ENCODE assay signal across 1 cellular context in the genomic region with DNA sequence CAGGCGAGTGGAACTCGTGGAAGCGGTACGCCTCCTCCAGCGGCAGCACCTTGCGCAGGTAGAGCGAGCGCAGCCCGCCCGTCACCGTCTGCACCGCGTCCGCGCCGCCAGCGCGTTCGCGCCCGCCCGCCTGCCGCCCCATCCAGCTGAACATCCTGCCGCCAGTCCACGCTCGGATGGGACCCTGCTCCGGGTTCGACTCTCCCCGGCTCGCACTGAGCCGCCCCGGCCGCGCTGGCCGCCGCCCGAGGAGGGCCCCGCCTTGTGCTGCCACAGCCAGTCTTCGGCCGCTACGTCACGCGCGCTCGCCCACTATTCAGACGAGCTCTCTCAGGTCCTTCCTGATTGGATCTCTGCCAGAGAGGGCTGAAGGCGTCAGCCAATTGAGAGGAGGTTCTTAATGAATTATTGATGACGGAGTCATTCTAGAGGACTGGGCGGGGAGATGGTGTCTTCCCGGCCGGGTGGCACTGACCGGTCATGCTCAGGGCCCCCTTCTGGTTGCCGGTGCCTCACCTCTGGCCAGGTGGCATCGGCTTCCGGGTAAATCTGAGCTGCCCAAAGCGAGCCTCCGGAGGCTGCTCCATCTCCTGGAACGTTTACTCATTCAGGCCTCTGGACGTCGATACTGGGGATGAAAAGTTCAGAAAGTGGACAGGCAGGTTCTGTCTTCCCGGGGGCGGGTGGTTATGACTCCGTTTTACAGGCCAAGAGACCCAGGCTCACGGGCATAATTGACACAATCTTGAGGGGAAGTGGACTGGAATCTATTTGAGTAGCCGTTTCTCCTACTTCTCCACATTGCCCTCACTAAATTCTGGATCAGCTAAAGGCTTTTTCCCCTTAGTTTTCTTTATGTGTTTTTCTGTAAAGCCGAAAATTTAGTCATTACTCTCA.
TF ChIP-seq lines count a peak whose summit lies in the region.

Gene EHD4, minus strand, starts transcription at position 217 of the 897 bp plus-strand sequence. Its CDS starts 63 bp downstream, at position 154.

TF ChIP-seq in K562, 482 proteins besides CTCF, POLR2A, EP300 and RAD21 (continued from another document and continues in another):
- TF ChIP-seq RREB1 (CRISPR knock-in tag; IDR thresholded peaks at IDR 0.05) = no peak
- no peak for TF ChIP-seq ARID4B (CRISPR knock-in tag; IDR thresholded peaks at IDR 0.05)
- no peak for TF ChIP-seq DACH1 (IDR thresholded peaks at IDR 0.05; ENCODE audit: partially characterized antibody)
- TF ChIP-seq ZNF140 (CRISPR knock-in tag; IDR thresholded peaks at IDR 0.05) = no peak
- peak in 1 of 2 experiments; percentile 24; a peak in 2 of 4 replicates for TF ChIP-seq HDAC1 (IDR thresholded peaks at IDR 0.05)
- no peak for TF ChIP-seq ZBTB17 (CRISPR knock-in tag; IDR thresholded peaks at IDR 0.05)
- TF ChIP-seq, protein P1, sequence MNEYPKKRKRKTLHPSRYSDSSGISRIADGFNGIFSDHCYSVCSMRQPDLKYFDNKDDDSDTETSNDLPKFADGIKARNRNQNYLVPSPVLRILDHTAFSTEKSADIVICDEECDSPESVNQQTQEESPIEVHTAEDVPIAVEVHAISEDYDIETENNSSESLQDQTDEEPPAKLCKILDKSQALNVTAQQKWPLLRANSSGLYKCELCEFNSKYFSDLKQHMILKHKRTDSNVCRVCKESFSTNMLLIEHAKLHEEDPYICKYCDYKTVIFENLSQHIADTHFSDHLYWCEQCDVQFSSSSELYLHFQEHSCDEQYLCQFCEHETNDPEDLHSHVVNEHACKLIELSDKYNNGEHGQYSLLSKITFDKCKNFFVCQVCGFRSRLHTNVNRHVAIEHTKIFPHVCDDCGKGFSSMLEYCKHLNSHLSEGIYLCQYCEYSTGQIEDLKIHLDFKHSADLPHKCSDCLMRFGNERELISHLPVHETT (CRISPR knock-in tag; conservative IDR thresholded peaks at IDR 0.05 in 1 of 2, IDR thresholded peaks at IDR 0.05 in 1 of 2) = peak in 1 of 2 experiments; percentile 63; a peak in 1 of 4 replicates
- TF ChIP-seq ARNT (IDR thresholded peaks at IDR 0.05) = no peak
- peak; percentile 17 for TF ChIP-seq MAFF (IDR thresholded peaks at IDR 0.05; ENCODE audit: low read length)
- TF ChIP-seq, protein P2, sequence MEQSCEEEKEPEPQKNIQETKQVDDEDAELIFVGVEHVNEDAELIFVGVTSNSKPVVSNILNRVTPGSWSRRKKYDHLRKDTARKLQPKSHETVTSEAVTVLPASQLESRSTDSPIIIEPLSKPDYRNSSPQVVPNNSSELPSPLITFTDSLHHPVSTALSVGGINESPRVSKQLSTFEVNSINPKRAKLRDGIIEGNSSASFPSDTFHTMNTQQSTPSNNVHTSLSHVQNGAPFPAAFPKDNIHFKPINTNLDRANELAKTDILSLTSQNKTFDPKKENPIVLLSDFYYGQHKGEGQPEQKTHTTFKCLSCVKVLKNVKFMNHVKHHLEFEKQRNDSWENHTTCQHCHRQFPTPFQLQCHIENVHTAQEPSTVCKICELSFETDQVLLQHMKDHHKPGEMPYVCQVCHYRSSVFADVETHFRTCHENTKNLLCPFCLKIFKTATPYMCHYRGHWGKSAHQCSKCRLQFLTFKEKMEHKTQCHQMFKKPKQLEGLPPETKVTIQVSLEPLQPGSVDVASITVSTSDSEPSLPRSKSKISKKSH (CRISPR knock-in tag; IDR thresholded peaks at IDR 0.05) = no peak
- TF ChIP-seq ZMIZ1 (IDR thresholded peaks at IDR 0.05; ENCODE audit: low read depth in 2 of 2, low read length in 2 of 2) = no peak
- peak; percentile 21 for TF ChIP-seq SAP30 (IDR thresholded peaks at IDR 0.05; ENCODE audit: borderline replicate concordance, insufficient read depth, low read depth, low read length, poor library complexity, severe bottlenecking)
- TF ChIP-seq SMC3 (conservative IDR thresholded peaks at IDR 0.05; ENCODE audit: insufficient read depth, low read depth, low read length) = no peak
- peak; percentile 74 for TF ChIP-seq RBBP5 (IDR thresholded peaks at IDR 0.05; ENCODE audit: borderline replicate concordance, insufficient read depth, low read length, poor library complexity, severe bottlenecking)
- TF ChIP-seq U2AF2 (optimal IDR thresholded peaks at IDR 0.05; ENCODE audit: low read depth, low read length) = no peak
- TF ChIP-seq CREM (IDR thresholded peaks at IDR 0.05; ENCODE audit: low read depth) = peak; percentile 96
- TF ChIP-seq RBM15 (IDR thresholded peaks at IDR 0.05; ENCODE audit: insufficient read depth, low read length) = no peak
- TF ChIP-seq TEAD1 (CRISPR knock-in tag; IDR thresholded peaks at IDR 0.05) = no peak
- TF ChIP-seq ESRRA (IDR thresholded peaks at IDR 0.05; ENCODE audit: borderline replicate concordance, low read depth) = no peak
- peak in 2 of 3 experiments; percentile 74 to 80 for TF ChIP-seq YY1 (IDR thresholded peaks at IDR 0.05; ENCODE audit: borderline replicate concordance in 1 of 3, control insufficient read depth in 1 of 3, extremely low read depth in 1 of 3, insufficient read depth in 3 of 3, insufficient read length in 1 of 3, insufficient replicate concordance in 2 of 3, low read depth in 1 of 3, low read length in 2 of 3)
